Comparison of ENCODE assay signal across 1 cellular context in genomic region chr20:47328841-47329448, GRCh38.
TF ChIP-seq lines count a peak whose summit lies in the region.

No MANE protein-coding gene starts in this region.

TF ChIP-seq in K562, 482 proteins besides CTCF, POLR2A, EP300 and RAD21 (continued from another document):
- no peak for TF ChIP-seq ZNF384 (IDR thresholded peaks at IDR 0.05; ENCODE audit: low read depth, low read length)
- no peak for TF ChIP-seq GABPB1 (CRISPR knock-in tag; IDR thresholded peaks at IDR 0.05)
- no peak for TF ChIP-seq MTA1 (IDR thresholded peaks at IDR 0.05; ENCODE audit: borderline replicate concordance)
- TF ChIP-seq, protein P1, sequence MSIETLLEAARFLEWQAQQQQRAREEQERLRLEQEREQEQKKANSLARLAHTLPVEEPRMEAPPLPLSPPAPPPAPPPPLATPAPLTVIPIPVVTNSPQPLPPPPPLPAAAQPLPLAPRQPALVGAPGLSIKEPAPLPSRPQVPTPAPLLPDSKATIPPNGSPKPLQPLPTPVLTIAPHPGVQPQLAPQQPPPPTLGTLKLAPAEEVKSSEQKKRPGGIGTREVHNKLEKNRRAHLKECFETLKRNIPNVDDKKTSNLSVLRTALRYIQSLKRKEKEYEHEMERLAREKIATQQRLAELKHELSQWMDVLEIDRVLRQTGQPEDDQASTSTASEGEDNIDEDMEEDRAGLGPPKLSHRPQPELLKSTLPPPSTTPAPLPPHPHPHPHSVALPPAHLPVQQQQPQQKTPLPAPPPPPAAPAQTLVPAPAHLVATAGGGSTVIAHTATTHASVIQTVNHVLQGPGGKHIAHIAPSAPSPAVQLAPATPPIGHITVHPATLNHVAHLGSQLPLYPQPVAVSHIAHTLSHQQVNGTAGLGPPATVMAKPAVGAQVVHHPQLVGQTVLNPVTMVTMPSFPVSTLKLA (conservative IDR thresholded peaks at IDR 0.05) = 0 out of 4 replicates have a peak, but pooled peaks of 1 of the 2 experiments have one; percentile 31
- no peak for TF ChIP-seq POLR3G (IDR thresholded peaks at IDR 0.05; ENCODE audit: extremely low read depth, insufficient read length, insufficient replicate concordance)
- TF ChIP-seq NRF1 (conservative IDR thresholded peaks at IDR 0.05 in 1 of 2, IDR thresholded peaks at IDR 0.05 in 1 of 2) = no peak
- no peak for TF ChIP-seq MCM5 (IDR thresholded peaks at IDR 0.05; ENCODE audit: low read depth)
- TF ChIP-seq ZNF583 (CRISPR knock-in tag; IDR thresholded peaks at IDR 0.05) = no peak
- TF ChIP-seq RFX5 (IDR thresholded peaks at IDR 0.05; ENCODE audit: low read depth, low read length) = no peak
- no peak for TF ChIP-seq ZNF707 (CRISPR knock-in tag; conservative IDR thresholded peaks at IDR 0.05)
